ENCODE assay signal across 1 cellular context in the genomic region with DNA sequence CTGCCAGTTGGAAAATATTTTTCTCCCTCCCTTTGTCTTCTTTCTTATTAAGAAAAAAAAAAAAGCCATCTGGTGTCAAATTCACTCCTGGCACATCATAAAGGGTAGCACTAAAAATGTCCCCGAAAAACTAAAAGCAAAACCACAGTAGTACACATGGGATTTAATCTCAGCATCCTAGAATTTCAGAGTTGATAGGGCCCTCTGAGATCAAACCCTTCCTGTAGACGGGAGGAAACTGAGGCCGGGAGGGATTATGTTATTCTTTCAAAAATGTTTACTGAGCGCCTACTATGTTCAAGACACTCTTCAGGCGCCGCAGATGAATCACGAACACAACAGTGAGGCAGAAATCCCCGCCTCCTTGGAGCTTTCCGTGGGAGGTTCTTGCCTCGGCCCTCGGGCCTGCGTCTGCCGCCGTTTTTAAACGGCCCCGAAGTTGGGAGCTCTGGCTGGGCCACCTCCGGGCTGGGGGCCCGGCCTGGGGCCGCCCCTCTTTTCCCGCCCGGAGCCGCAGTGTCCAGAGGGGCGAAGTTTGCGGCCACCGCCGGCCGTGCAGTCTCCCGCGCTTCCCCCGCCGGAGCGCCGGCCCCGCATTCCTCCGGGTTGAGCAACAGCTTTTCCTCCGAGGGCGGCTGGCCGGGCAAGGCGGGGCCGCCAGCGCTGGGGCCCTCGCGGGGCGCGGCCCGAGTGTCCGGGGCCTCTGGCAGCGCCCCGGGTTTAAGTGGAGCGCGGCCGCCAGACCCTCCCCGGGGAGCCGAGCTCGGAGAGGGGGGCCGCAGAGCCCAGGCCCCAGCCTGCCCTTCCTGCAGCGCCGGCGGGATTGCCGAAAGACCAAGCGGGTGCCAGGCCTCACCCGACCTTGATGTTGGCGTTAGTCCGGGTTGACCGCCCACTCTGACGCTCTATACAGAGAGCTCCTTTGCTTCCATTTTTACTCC.
A peak's percentile ranks its signal among the peaks of the same experiment; 100 is the strongest.
TF ChIP-seq lines count a peak whose summit lies in the region.

No MANE protein-coding gene starts in this region.

TF ChIP-seq in K562, 482 proteins besides CTCF, POLR2A, EP300 and RAD21 (continued from another document and continues in another):
- TF ChIP-seq, protein P1, sequence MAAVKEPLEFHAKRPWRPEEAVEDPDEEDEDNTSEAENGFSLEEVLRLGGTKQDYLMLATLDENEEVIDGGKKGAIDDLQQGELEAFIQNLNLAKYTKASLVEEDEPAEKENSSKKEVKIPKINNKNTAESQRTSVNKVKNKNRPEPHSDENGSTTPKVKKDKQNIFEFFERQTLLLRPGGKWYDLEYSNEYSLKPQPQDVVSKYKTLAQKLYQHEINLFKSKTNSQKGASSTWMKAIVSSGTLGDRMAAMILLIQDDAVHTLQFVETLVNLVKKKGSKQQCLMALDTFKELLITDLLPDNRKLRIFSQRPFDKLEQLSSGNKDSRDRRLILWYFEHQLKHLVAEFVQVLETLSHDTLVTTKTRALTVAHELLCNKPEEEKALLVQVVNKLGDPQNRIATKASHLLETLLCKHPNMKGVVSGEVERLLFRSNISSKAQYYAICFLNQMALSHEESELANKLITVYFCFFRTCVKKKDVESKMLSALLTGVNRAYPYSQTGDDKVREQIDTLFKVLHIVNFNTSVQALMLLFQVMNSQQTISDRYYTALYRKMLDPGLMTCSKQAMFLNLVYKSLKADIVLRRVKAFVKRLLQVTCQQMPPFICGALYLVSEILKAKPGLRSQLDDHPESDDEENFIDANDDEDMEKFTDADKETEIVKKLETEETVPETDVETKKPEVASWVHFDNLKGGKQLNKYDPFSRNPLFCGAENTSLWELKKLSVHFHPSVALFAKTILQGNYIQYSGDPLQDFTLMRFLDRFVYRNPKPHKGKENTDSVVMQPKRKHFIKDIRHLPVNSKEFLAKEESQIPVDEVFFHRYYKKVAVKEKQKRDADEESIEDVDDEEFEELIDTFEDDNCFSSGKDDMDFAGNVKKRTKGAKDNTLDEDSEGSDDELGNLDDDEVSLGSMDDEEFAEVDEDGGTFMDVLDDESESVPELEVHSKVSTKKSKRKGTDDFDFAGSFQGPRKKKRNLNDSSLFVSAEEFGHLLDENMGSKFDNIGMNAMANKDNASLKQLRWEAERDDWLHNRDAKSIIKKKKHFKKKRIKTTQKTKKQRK (IDR thresholded peaks at IDR 0.05; ENCODE audit: borderline replicate concordance, low read depth, low read length) = no peak
- TF ChIP-seq EGR1 (conservative IDR thresholded peaks at IDR 0.05) (peak; percentile 62), FOXJ3 (CRISPR knock-in tag; IDR thresholded peaks at IDR 0.05) (no peak), CHD1 (IDR thresholded peaks at IDR 0.05; ENCODE audit: low read length) (no peak), CCAR2 (IDR thresholded peaks at IDR 0.05; ENCODE audit: low read depth, low read length) (no peak), KAT7 (CRISPR knock-in tag; IDR thresholded peaks at IDR 0.05; ENCODE audit: borderline replicate concordance) (no peak), ARID2 (IDR thresholded peaks at IDR 0.05) (no peak), ZNF124 (CRISPR knock-in tag; IDR thresholded peaks at IDR 0.05) (no peak), U2AF1 (optimal IDR thresholded peaks at IDR 0.05; ENCODE audit: low read depth, low read length) (peak; percentile 44), GABPB2 (CRISPR knock-in tag; conservative IDR thresholded peaks at IDR 0.05) (no peak), KDM2B (CRISPR knock-in tag; IDR thresholded peaks at IDR 0.05) (no peak), ZFX (CRISPR knock-in tag; IDR thresholded peaks at IDR 0.05) (peak; percentile 85), ZFP36 (IDR thresholded peaks at IDR 0.05; ENCODE audit: low read depth, low read length, partially characterized antibody) (no peak), RBBP5 (IDR thresholded peaks at IDR 0.05; ENCODE audit: borderline replicate concordance, insufficient read depth, low read length, poor library complexity, severe bottlenecking) (peak; percentile 70), ZNF644 (tag; IDR thresholded peaks at IDR 0.05; ENCODE audit: low read depth) (no peak), PHB2 (IDR thresholded peaks at IDR 0.05; ENCODE audit: low read depth) (no peak), EWSR1 (IDR thresholded peaks at IDR 0.05; ENCODE audit: borderline replicate concordance, low read depth, partially characterized antibody) (no peak), KDM1A (IDR thresholded peaks at IDR 0.05) (peak in 1 of 2 experiments; percentile 29; a peak in 1 of 4 replicates), CTBP1 (IDR thresholded peaks at IDR 0.05; ENCODE audit: borderline replicate concordance) (peak; percentile 64; the same call in 1 of the 2 replicates), HCFC1 (IDR thresholded peaks at IDR 0.05; ENCODE audit: low read depth, low read length) (no peak), NRF1 (conservative IDR thresholded peaks at IDR 0.05 in 1 of 2, IDR thresholded peaks at IDR 0.05 in 1 of 2) (peak; percentile 52 to 55)
- TF ChIP-seq, protein P2, sequence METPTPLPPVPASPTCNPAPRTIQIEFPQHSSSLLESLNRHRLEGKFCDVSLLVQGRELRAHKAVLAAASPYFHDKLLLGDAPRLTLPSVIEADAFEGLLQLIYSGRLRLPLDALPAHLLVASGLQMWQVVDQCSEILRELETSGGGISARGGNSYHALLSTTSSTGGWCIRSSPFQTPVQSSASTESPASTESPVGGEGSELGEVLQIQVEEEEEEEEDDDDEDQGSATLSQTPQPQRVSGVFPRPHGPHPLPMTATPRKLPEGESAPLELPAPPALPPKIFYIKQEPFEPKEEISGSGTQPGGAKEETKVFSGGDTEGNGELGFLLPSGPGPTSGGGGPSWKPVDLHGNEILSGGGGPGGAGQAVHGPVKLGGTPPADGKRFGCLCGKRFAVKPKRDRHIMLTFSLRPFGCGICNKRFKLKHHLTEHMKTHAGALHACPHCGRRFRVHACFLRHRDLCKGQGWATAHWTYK (CRISPR knock-in tag; IDR thresholded peaks at IDR 0.05) = no peak
- TF ChIP-seq, protein P3, sequence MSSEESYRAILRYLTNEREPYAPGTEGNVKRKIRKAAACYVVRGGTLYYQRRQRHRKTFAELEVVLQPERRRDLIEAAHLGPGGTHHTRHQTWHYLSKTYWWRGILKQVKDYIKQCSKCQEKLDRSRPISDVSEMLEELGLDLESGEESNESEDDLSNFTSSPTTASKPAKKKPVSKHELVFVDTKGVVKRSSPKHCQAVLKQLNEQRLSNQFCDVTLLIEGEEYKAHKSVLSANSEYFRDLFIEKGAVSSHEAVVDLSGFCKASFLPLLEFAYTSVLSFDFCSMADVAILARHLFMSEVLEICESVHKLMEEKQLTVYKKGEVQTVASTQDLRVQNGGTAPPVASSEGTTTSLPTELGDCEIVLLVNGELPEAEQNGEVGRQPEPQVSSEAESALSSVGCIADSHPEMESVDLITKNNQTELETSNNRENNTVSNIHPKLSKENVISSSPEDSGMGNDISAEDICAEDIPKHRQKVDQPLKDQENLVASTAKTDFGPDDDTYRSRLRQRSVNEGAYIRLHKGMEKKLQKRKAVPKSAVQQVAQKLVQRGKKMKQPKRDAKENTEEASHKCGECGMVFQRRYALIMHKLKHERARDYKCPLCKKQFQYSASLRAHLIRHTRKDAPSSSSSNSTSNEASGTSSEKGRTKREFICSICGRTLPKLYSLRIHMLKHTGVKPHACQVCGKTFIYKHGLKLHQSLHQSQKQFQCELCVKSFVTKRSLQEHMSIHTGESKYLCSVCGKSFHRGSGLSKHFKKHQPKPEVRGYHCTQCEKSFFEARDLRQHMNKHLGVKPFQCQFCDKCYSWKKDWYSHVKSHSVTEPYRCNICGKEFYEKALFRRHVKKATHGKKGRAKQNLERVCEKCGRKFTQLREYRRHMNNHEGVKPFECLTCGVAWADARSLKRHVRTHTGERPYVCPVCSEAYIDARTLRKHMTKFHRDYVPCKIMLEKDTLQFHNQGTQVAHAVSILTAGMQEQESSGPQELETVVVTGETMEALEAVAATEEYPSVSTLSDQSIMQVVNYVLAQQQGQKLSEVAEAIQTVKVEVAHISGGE (CRISPR knock-in tag; IDR thresholded peaks at IDR 0.05) = 0 out of 6 replicates have a peak, but pooled peaks of 1 of the 3 experiments have one; percentile 37
- TF ChIP-seq, protein P4, sequence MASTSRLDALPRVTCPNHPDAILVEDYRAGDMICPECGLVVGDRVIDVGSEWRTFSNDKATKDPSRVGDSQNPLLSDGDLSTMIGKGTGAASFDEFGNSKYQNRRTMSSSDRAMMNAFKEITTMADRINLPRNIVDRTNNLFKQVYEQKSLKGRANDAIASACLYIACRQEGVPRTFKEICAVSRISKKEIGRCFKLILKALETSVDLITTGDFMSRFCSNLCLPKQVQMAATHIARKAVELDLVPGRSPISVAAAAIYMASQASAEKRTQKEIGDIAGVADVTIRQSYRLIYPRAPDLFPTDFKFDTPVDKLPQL (IDR thresholded peaks at IDR 0.05; ENCODE audit: extremely low read depth, insufficient read length) = no peak
- TF ChIP-seq, protein P5, sequence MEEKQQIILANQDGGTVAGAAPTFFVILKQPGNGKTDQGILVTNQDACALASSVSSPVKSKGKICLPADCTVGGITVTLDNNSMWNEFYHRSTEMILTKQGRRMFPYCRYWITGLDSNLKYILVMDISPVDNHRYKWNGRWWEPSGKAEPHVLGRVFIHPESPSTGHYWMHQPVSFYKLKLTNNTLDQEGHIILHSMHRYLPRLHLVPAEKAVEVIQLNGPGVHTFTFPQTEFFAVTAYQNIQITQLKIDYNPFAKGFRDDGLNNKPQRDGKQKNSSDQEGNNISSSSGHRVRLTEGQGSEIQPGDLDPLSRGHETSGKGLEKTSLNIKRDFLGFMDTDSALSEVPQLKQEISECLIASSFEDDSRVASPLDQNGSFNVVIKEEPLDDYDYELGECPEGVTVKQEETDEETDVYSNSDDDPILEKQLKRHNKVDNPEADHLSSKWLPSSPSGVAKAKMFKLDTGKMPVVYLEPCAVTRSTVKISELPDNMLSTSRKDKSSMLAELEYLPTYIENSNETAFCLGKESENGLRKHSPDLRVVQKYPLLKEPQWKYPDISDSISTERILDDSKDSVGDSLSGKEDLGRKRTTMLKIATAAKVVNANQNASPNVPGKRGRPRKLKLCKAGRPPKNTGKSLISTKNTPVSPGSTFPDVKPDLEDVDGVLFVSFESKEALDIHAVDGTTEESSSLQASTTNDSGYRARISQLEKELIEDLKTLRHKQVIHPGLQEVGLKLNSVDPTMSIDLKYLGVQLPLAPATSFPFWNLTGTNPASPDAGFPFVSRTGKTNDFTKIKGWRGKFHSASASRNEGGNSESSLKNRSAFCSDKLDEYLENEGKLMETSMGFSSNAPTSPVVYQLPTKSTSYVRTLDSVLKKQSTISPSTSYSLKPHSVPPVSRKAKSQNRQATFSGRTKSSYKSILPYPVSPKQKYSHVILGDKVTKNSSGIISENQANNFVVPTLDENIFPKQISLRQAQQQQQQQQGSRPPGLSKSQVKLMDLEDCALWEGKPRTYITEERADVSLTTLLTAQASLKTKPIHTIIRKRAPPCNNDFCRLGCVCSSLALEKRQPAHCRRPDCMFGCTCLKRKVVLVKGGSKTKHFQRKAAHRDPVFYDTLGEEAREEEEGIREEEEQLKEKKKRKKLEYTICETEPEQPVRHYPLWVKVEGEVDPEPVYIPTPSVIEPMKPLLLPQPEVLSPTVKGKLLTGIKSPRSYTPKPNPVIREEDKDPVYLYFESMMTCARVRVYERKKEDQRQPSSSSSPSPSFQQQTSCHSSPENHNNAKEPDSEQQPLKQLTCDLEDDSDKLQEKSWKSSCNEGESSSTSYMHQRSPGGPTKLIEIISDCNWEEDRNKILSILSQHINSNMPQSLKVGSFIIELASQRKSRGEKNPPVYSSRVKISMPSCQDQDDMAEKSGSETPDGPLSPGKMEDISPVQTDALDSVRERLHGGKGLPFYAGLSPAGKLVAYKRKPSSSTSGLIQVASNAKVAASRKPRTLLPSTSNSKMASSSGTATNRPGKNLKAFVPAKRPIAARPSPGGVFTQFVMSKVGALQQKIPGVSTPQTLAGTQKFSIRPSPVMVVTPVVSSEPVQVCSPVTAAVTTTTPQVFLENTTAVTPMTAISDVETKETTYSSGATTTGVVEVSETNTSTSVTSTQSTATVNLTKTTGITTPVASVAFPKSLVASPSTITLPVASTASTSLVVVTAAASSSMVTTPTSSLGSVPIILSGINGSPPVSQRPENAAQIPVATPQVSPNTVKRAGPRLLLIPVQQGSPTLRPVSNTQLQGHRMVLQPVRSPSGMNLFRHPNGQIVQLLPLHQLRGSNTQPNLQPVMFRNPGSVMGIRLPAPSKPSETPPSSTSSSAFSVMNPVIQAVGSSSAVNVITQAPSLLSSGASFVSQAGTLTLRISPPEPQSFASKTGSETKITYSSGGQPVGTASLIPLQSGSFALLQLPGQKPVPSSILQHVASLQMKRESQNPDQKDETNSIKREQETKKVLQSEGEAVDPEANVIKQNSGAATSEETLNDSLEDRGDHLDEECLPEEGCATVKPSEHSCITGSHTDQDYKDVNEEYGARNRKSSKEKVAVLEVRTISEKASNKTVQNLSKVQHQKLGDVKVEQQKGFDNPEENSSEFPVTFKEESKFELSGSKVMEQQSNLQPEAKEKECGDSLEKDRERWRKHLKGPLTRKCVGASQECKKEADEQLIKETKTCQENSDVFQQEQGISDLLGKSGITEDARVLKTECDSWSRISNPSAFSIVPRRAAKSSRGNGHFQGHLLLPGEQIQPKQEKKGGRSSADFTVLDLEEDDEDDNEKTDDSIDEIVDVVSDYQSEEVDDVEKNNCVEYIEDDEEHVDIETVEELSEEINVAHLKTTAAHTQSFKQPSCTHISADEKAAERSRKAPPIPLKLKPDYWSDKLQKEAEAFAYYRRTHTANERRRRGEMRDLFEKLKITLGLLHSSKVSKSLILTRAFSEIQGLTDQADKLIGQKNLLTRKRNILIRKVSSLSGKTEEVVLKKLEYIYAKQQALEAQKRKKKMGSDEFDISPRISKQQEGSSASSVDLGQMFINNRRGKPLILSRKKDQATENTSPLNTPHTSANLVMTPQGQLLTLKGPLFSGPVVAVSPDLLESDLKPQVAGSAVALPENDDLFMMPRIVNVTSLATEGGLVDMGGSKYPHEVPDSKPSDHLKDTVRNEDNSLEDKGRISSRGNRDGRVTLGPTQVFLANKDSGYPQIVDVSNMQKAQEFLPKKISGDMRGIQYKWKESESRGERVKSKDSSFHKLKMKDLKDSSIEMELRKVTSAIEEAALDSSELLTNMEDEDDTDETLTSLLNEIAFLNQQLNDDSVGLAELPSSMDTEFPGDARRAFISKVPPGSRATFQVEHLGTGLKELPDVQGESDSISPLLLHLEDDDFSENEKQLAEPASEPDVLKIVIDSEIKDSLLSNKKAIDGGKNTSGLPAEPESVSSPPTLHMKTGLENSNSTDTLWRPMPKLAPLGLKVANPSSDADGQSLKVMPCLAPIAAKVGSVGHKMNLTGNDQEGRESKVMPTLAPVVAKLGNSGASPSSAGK (IDR thresholded peaks at IDR 0.05) = peak; percentile 53
